24 cellular contexts compared by ENCODE assay signal in genomic region chr4:113534698-113535097, GRCh38.
A peak's percentile ranks its signal among the peaks of the same experiment; 100 is the strongest.
DNase-seq lines count a peak whose midpoint lies in the region; ATAC-seq, FAIRE-seq and TF ChIP-seq lines count a peak whose summit lies in the region.
"Had no signal": no experiment of that assay in that cellular context is flagged by ENCODE, and none has a peak within 500 bp of the region (broad histone marks: within the 10 kb centered on the region; RNA-seq: fewer than 3 reads in every experiment).

No MANE protein-coding gene starts in this region.

- FAIRE-seq in astrocyte (lab: Jason Lieb, UNC): peak; percentile 64
- FAIRE-seq: A549, K562, RCC 7860, urothelium cell line had no signal

- H3K9me3 ChIP-seq in astrocyte (ENCODE audit: insufficient read depth, low read depth, low read length) (no peaks in the 10 kb centered on the region), esophagus muscularis mucosa (no peaks in the 10 kb centered on the region)
- H3K9me3 ChIP-seq: A549, BE2C, colonic mucosa, heart left ventricle, psoas muscle had no signal

- no peak for TF ChIP-seq EP300 in esophagus muscularis mucosa (IDR thresholded peaks at IDR 0.05)

- H2AFZ ChIP-seq in ACC112 (ENCODE audit: low read length, unreplicated experiment): no peak overlapping the region
- H2AFZ ChIP-seq in astrocyte (ENCODE audit: low read depth, low read length): no peak overlapping the region

- intact Hi-C loops in esophagus muscularis mucosa (cut with DNase I): no loop called here

- no peak for ATAC-seq in HG02973 (IDR thresholded peaks at IDR 0.05; ENCODE audit: unreplicated experiment)
- ATAC-seq: A549; activated T-cell treated with anti-CD3 and anti-CD28 coated beads, Interleukin-2, amount 50 U/mL, for 4 hours; heart left ventricle; K562; psoas muscle; T-helper 17 cell had no signal

- 56% methylated on average over 1 of the region's 1 CpG for WGBS in esophagus muscularis mucosa

- H3K27me3 ChIP-seq in ACC112 (ENCODE audit: insufficient read depth, low read length) (no peaks in the 10 kb centered on the region), astrocyte (ENCODE audit: insufficient read depth, low read length) (no peaks in the 10 kb centered on the region), esophagus muscularis mucosa (no peaks in the 10 kb centered on the region)
- H3K27me3 ChIP-seq: BE2C, colonic mucosa, heart left ventricle had no signal

- H3K27me3 Mint-ChIP-seq in HFFc6 (ENCODE audit: insufficient read depth): no peaks in the 10 kb centered on the region
- H3K27me3 Mint-ChIP-seq in astrocyte (ENCODE audit: low read depth, unreplicated experiment): no peaks in the 10 kb centered on the region
- H3K27me3 Mint-ChIP-seq: activated naive CD4-positive, alpha-beta T cell treated with anti-CD3 and anti-CD28 coated beads, Interleukin-2, amount 10 ng/mL, durations not matched to agents 7 days and 5 days; T-helper 17 cell had no signal

- no peak overlapping the region for H3K4me2 ChIP-seq in astrocyte (ENCODE audit: low read length)
- H3K4me2 ChIP-seq: A549 had no signal

- H3K4me3 ChIP-seq in ACC112 (ENCODE audit: low read depth, low read length): no peak overlapping the region
- H3K4me3 ChIP-seq in astrocyte (ENCODE audit: insufficient read depth, low read depth, low read length): no peak overlapping the region
- H3K4me3 ChIP-seq in fibroblast of pulmonary artery (replicated peaks; ENCODE audit: low read depth, low read length): no peak overlapping the region
- H3K4me3 ChIP-seq in esophagus muscularis mucosa: no peak overlapping the region
- H3K4me3 ChIP-seq: A549, colonic mucosa, heart left ventricle, K562, psoas muscle had no signal

- peaks cover 24% of the 10 kb centered on the region for H3K4me1 ChIP-seq in ACC112 (ENCODE audit: control insufficient read depth, insufficient read depth, low read length, unreplicated experiment)
- peaks cover 3% of the 10 kb centered on the region for H3K4me1 ChIP-seq in astrocyte (ENCODE audit: insufficient read depth, low read length)
- H3K4me1 ChIP-seq in esophagus muscularis mucosa: peaks cover 6 to 17% (median 13%) of the 10 kb centered on the region in 4 donors
- H3K4me1 ChIP-seq: BE2C, colonic mucosa had no signal

- no peaks in the 10 kb centered on the region for H4K20me1 ChIP-seq in astrocyte (ENCODE audit: insufficient read depth, low read length)

- H3K9me3 Mint-ChIP-seq in HFFc6 (no peaks in the 10 kb centered on the region), astrocyte (ENCODE audit: unreplicated experiment) (no peaks in the 10 kb centered on the region)
- H3K9me3 Mint-ChIP-seq: activated naive CD4-positive, alpha-beta T cell treated with anti-CD3 and anti-CD28 coated beads, Interleukin-2, amount 10 ng/mL, durations not matched to agents 7 days and 5 days; activated T-cell treated with anti-CD3 and anti-CD28 coated beads, Interleukin-2, amount 50 U/mL, for 4 hours had no signal

- H3K27ac Mint-ChIP-seq in HFFc6 (peak overlapping the region; percentile 6; the same call in 1 of the 2 replicates), astrocyte (ENCODE audit: unreplicated experiment) (no peak overlapping the region)
- H3K27ac Mint-ChIP-seq: activated naive CD4-positive, alpha-beta T cell treated with anti-CD3 and anti-CD28 coated beads, Interleukin-2, amount 10 ng/mL, durations not matched to agents 7 days and 5 days had no signal

- H3K36me3 ChIP-seq in ACC112 (ENCODE audit: insufficient read depth, low read length) (0 out of 2 replicates have a peak, but pooled peaks cover 8% of the 10 kb centered on the region), astrocyte (ENCODE audit: insufficient read depth, low read length) (peaks cover 3% of the 10 kb centered on the region), esophagus muscularis mucosa (peaks cover 7 to 15% (median 11%) of the 10 kb centered on the region in 4 donors)
- H3K36me3 ChIP-seq: BE2C, colonic mucosa had no signal

- TF ChIP-seq CTCF in HFFc6 (IDR thresholded peaks at IDR 0.05) (no peak), astrocyte (IDR thresholded peaks at IDR 0.05; ENCODE audit: insufficient read depth, low read depth, low read length) (no peak), fibroblast of pulmonary artery (IDR thresholded peaks at IDR 0.05; ENCODE audit: low read length, missing control alignments) (no peak), esophagus muscularis mucosa (IDR thresholded peaks at IDR 0.05) (no peak)

- H3K79me2 ChIP-seq in ACC112 (ENCODE audit: control insufficient read depth, insufficient read depth, low read length, unreplicated experiment) (no peaks in the 10 kb centered on the region), astrocyte (ENCODE audit: insufficient read depth, low read length) (no peaks in the 10 kb centered on the region)

- H3K4me3 Mint-ChIP-seq in HFFc6 (no peak overlapping the region), astrocyte (ENCODE audit: unreplicated experiment) (no peak overlapping the region)
- H3K4me3 Mint-ChIP-seq: activated naive CD4-positive, alpha-beta T cell treated with anti-CD3 and anti-CD28 coated beads, Interleukin-2, amount 10 ng/mL, durations not matched to agents 7 days and 5 days; activated T-cell treated with anti-CD3 and anti-CD28 coated beads, Interleukin-2, amount 50 U/mL, for 4 hours; T-helper 17 cell had no signal

- DNase-seq in HFFc6: no peak
- peak; percentile 37 for DNase-seq in astrocyte (ENCODE audit: low read depth)
- DNase-seq in fibroblast of pulmonary artery (ENCODE audit: low read depth): peak; percentile 65
- no peak for DNase-seq in NCI-H2171 (lab: John Stamatoyannopoulos, UW)
- no peak for DNase-seq in activated T-cell treated with anti-CD3 and anti-CD28 coated beads, Interleukin-2, amount 50 U/mL, for 48 hours
- DNase-seq in esophagus muscularis mucosa (ENCODE audit: extremely low spot score): no peak
- DNase-seq: activated CD4-positive, alpha-beta T cell treated with anti-CD3 and anti-CD28 coated beads for 4 hours; activated CD8-positive, alpha-beta memory T cell treated with anti-CD3 and anti-CD28 coated beads for 24 hours; activated naive CD4-positive, alpha-beta T cell treated with anti-CD3 and anti-CD28 coated beads, Interleukin-2, amount 10 ng/mL, durations not matched to agents 7 days and 5 days; activated T-cell treated with anti-CD3 and anti-CD28 coated beads, Interleukin-2, amount 50 U/mL, for 4 hours; BE2C; colonic mucosa; DMS153; GDM1; heart left ventricle; NCI-H526 treated with DMSO at 0.1 percent for 48 hours; psoas muscle; T-helper 17 cell had no signal

- TF ChIP-seq POLR2A in esophagus muscularis mucosa (IDR thresholded peaks at IDR 0.05; ENCODE audit: low read depth): no peak

- peaks cover 36% of the 10 kb centered on the region for H3K36me3 Mint-ChIP-seq in HFFc6 (ENCODE audit: low read depth)
- peaks cover 8% of the 10 kb centered on the region for H3K36me3 Mint-ChIP-seq in astrocyte (ENCODE audit: low read depth, unreplicated experiment)

- no peak overlapping the region for H3K9ac ChIP-seq in astrocyte (ENCODE audit: low read length)

- H3K4me1 Mint-ChIP-seq in HFFc6 (ENCODE audit: low read depth): peaks cover 43% of the 10 kb centered on the region
- H3K4me1 Mint-ChIP-seq in astrocyte (ENCODE audit: low read depth, unreplicated experiment): peaks cover 11% of the 10 kb centered on the region

- H3K27ac ChIP-seq in ACC112 (ENCODE audit: low read depth, low read length) (peak overlapping the region; percentile 12; the same call in 1 of the 2 replicates), astrocyte (ENCODE audit: low read depth, low read length) (no peak overlapping the region), esophagus muscularis mucosa (replicated peaks in 1 of 4) (no peak overlapping the region)
- H3K27ac ChIP-seq: A549, colonic mucosa, psoas muscle had no signal

Comparison
In these comparisons a context has a peak if more than half of its experiments do, and no peak if none do; other contexts are left out.
1. DNase-seq: peak in astrocyte (single experiment) and fibroblast of pulmonary artery (single experiment); none in HFFc6 (single experiment), NCI-H2171 (single experiment), activated T-cell treated with anti-CD3 and anti-CD28 coated beads, Interleukin-2, amount 50 U/mL, for 48 hours (0 of 2) and esophagus muscularis mucosa (single experiment).